Comparison of ENCODE assay signal across 8 cellular contexts in the genomic region with DNA sequence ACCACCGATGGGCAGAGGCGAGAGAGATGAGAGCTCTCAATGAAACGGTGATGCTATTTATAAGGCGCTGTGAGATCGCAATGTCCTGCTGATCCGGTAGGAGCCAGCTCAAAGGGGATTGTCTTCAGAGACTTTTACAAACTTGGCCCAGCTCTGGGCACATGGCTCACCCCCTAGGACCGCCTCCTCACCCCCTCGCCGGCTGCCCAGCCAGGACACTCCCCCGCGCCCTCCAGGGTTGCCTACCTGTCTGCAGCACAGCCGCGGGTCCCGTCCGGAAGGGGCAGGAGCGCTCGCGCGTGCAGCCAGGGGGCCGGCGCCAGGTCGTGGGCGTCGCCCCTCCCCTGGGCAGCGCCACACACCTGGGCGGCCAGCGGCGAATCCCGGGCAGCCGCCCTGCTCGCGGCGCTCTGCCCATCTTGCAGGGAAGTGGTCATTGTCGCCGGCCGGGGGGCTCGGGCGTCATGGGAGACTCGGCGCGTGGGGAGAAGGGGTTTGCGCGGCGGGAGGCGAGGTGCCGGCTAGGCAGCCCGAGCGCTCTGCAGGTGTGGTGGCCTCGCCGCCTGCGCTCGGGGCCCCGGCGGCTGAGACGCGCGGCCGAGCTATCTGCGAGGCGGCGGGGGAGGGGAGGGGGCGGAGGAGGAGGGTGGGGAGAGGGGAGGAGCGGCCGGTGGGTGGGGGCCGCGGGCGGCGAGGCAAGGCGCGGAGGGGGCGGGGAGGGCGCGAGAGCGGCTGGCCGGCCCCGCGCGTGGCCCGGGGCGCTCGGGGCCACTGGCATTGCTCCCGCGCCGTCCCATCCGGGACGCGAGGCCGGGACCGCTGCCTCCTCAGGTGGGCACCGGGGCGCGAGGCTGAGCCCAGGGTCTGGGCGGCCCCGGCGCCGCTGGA. TPM values are rescaled to one million over a fixed set of nuclear protein-coding genes. Genes with fewer than 3 reads are reported as not detected.
DNase-seq lines count a peak whose midpoint lies in the region; ATAC-seq lines count a peak whose summit lies in the region.

Gene GRB14, minus strand, starts transcription at position 610 of the 888 bp plus-strand sequence. Its CDS starts 173 bp downstream, at position 437.

- no peaks in the 10 kb centered on the region for H3K79me1 ChIP-seq in mesendoderm (ENCODE audit: low read length)

- H2BK15ac ChIP-seq in mesendoderm (replicated peaks; ENCODE audit: low read depth) = no peak within 1 kb of the TSS

- H3K18ac ChIP-seq in mesendoderm (ENCODE audit: low read length) = peak within 1 kb of the TSS; percentile 91

- H3K27ac ChIP-seq in effector memory CD4-positive, alpha-beta T cell (ENCODE audit: insufficient read depth, low read length, poor library complexity, severe bottlenecking) = no peak within 1 kb of the TSS
- H3K27ac ChIP-seq in mesendoderm (ENCODE audit: low read depth, low read length) = peak within 1 kb of the TSS; percentile 60

- CTCF ChIA-PET in activated CD4-positive, alpha-beta T cell treated with anti-CD3 and anti-CD28 coated beads, Interleukin-2, amount 10 ng/mL, durations not matched to agents 7 days and 5 days (lab: Charles Lee) = no interaction called here

- H3K27ac Mint-ChIP-seq in T-helper 2 cell treated with Interferon-gamma antibody and Interleukin-4, amounts not matched to agents 5 μg/mL and 100 μg/mL, for 36 hours = no peak within 1 kb of the TSS
- H3K27ac Mint-ChIP-seq in activated CD4-positive, alpha-beta T cell treated with anti-CD3 and anti-CD28 coated beads, Interleukin-2, amount 10 ng/mL, durations not matched to agents 7 days and 5 days = no peak within 1 kb of the TSS

- H4K5ac ChIP-seq in mesendoderm (ENCODE audit: low read length) = no peak within 1 kb of the TSS

- ATAC-seq in HG02973 (IDR thresholded peaks at IDR 0.05; ENCODE audit: unreplicated experiment) = no peak

- H2BK120ac ChIP-seq in mesendoderm (ENCODE audit: low read depth, low read length) = peak within 1 kb of the TSS; percentile 55

- no peaks in the 10 kb centered on the region for H3K4me1 ChIP-seq in effector memory CD4-positive, alpha-beta T cell (ENCODE audit: control insufficient read depth, insufficient read depth, low read length, poor library complexity, severe bottlenecking)
- peaks cover 5% of the 10 kb centered on the region for H3K4me1 ChIP-seq in mesendoderm (ENCODE audit: control insufficient read depth, low read depth, low read length)

- H3K4me1 Mint-ChIP-seq in T-helper 2 cell treated with Interferon-gamma antibody and Interleukin-4, amounts not matched to agents 5 μg/mL and 100 μg/mL, for 36 hours (ENCODE audit: low read depth) = no peaks in the 10 kb centered on the region
- peaks cover 2% of the 10 kb centered on the region for H3K4me1 Mint-ChIP-seq in activated CD4-positive, alpha-beta T cell treated with anti-CD3 and anti-CD28 coated beads, Interleukin-2, amount 10 ng/mL, durations not matched to agents 7 days and 5 days

- no peak within 1 kb of the TSS for H3K23ac ChIP-seq in mesendoderm (ENCODE audit: low read length)

- H3K9ac ChIP-seq in mesendoderm (ENCODE audit: low read length) = peak within 1 kb of the TSS; percentile 80

- peak within 1 kb of the TSS; percentile 26 for H3K4ac ChIP-seq in mesendoderm (ENCODE audit: low read depth, low read length)

- no peaks in the 10 kb centered on the region for H3K27me3 ChIP-seq in effector memory CD4-positive, alpha-beta T cell (replicated peaks; ENCODE audit: control insufficient read depth, insufficient read depth, low read length, poor library complexity, severe bottlenecking)
- H3K27me3 ChIP-seq in mesendoderm (ENCODE audit: insufficient read depth, low read length, poor library complexity) = no peaks in the 10 kb centered on the region

- POLR2A ChIA-PET in activated CD4-positive, alpha-beta T cell treated with anti-CD3 and anti-CD28 coated beads, Interleukin-2, amount 10 ng/mL, durations not matched to agents 7 days and 5 days (lab: Charles Lee) = no interaction called here

- no peak within 1 kb of the TSS for H4K8ac ChIP-seq in mesendoderm (ENCODE audit: low read depth, low read length)

- DNase-seq in T-helper 2 cell treated with Interferon-gamma antibody and Interleukin-4, amounts not matched to agents 5 μg/mL and 100 μg/mL, for 36 hours (ENCODE audit: low spot score) = no peak
- DNase-seq in T-helper 2 cell = no peak
- peak; percentile 51 to 81 for DNase-seq in NCI-H526 (lab: John Stamatoyannopoulos, UW)
- no peak for DNase-seq in effector memory CD4-positive, alpha-beta T cell
- DNase-seq in mesendoderm = peak; percentile 93
- DNase-seq in ureter (ENCODE audit: low spot score) = peak; percentile 45
- DNase-seq in activated CD4-positive, alpha-beta T cell treated with anti-CD3 and anti-CD28 coated beads, Interleukin-2, amount 10 ng/mL, durations not matched to agents 7 days and 5 days = no peak

- no peaks in the 10 kb centered on the region for H3K36me3 Mint-ChIP-seq in T-helper 2 cell treated with Interferon-gamma antibody and Interleukin-4, amounts not matched to agents 5 μg/mL and 100 μg/mL, for 36 hours (ENCODE audit: low read depth)
- no peaks in the 10 kb centered on the region for H3K36me3 Mint-ChIP-seq in activated CD4-positive, alpha-beta T cell treated with anti-CD3 and anti-CD28 coated beads, Interleukin-2, amount 10 ng/mL, durations not matched to agents 7 days and 5 days (ENCODE audit: low read depth)

- peak within 1 kb of the TSS; percentile 44 for H3K4me3 Mint-ChIP-seq in T-helper 2 cell treated with Interferon-gamma antibody and Interleukin-4, amounts not matched to agents 5 μg/mL and 100 μg/mL, for 36 hours
- no peak within 1 kb of the TSS for H3K4me3 Mint-ChIP-seq in activated CD4-positive, alpha-beta T cell treated with anti-CD3 and anti-CD28 coated beads, Interleukin-2, amount 10 ng/mL, durations not matched to agents 7 days and 5 days

- H3K79me2 ChIP-seq in mesendoderm (ENCODE audit: control insufficient read depth, insufficient read depth, low read length) = no peaks in the 10 kb centered on the region

- H3K4me2 ChIP-seq in mesendoderm (ENCODE audit: low read length) = peak within 1 kb of the TSS; percentile 49

- H3K36me3 ChIP-seq in effector memory CD4-positive, alpha-beta T cell (ENCODE audit: control insufficient read depth, insufficient read depth, low read length) = no peaks in the 10 kb centered on the region
- no peaks in the 10 kb centered on the region for H3K36me3 ChIP-seq in mesendoderm (ENCODE audit: control insufficient read depth, insufficient read depth, low read length)

- no peaks in the 10 kb centered on the region for H3K9me3 Mint-ChIP-seq in T-helper 2 cell treated with Interferon-gamma antibody and Interleukin-4, amounts not matched to agents 5 μg/mL and 100 μg/mL, for 36 hours
- H3K9me3 Mint-ChIP-seq in activated CD4-positive, alpha-beta T cell treated with anti-CD3 and anti-CD28 coated beads, Interleukin-2, amount 10 ng/mL, durations not matched to agents 7 days and 5 days = no peaks in the 10 kb centered on the region

- no peak within 1 kb of the TSS for H2BK5ac ChIP-seq in mesendoderm (ENCODE audit: low read length)

- no peak within 1 kb of the TSS for H2AK5ac ChIP-seq in mesendoderm (ENCODE audit: low read length)

- peak within 1 kb of the TSS; percentile 8 for H3K4me3 ChIP-seq in effector memory CD4-positive, alpha-beta T cell (ENCODE audit: insufficient read depth, low read depth, low read length, poor library complexity, severe bottlenecking)
- H3K4me3 ChIP-seq in mesendoderm (ENCODE audit: low read length) = peak within 1 kb of the TSS; percentile 53

- peaks cover 28% of the 10 kb centered on the region for H3K27me3 Mint-ChIP-seq in T-helper 2 cell treated with Interferon-gamma antibody and Interleukin-4, amounts not matched to agents 5 μg/mL and 100 μg/mL, for 36 hours (ENCODE audit: low read depth)
- H3K27me3 Mint-ChIP-seq in activated CD4-positive, alpha-beta T cell treated with anti-CD3 and anti-CD28 coated beads, Interleukin-2, amount 10 ng/mL, durations not matched to agents 7 days and 5 days = peaks cover 30% of the 10 kb centered on the region

- WGBS in mesendoderm (ENCODE audit: extremely low coverage, insufficient coverage, low lambda C conversion rate) = no CpG with 5 or more reads among the region's 96 CpGs

- H3K9me3 ChIP-seq in effector memory CD4-positive, alpha-beta T cell (ENCODE audit: control insufficient read depth, low read length) = no peaks in the 10 kb centered on the region

- H3K56ac ChIP-seq in mesendoderm (ENCODE audit: low read length) = peak within 1 kb of the TSS; percentile 92

RNA-seq across cellular contexts. Expression of gene GRB14, which starts in this region (rescaled TPM):
- 31.1 TPM for polyA plus RNA-seq in mesendoderm (2013, experiment 1 of 2)
- 30.3 TPM for polyA plus RNA-seq in mesendoderm (2013, experiment 2 of 2)
- 6.7 TPM for total RNA-seq in ureter
- not detected for total RNA-seq in activated CD4-positive, alpha-beta T cell treated with anti-CD3 and anti-CD28 coated beads, Interleukin-2, amount 10 ng/mL, durations not matched to agents 7 days and 5 days

Comparison
In these comparisons a context has a peak if more than half of its experiments do, and no peak if none do; other contexts are left out.
1. DNase-seq: peak in NCI-H526 (2 of 2), mesendoderm (single experiment) and ureter (single experiment); none in T-helper 2 cell treated with Interferon-gamma antibody and Interleukin-4, amounts not matched to agents 5 μg/mL and 100 μg/mL, for 36 hours (single experiment), T-helper 2 cell (0 of 5), effector memory CD4-positive, alpha-beta T cell (0 of 3) and activated CD4-positive, alpha-beta T cell treated with anti-CD3 and anti-CD28 coated beads, Interleukin-2, amount 10 ng/mL, durations not matched to agents 7 days and 5 days (single experiment).